11 cellular contexts compared by ENCODE assay signal in genomic region chr6:165556116-165556843, GRCh38.
DNase-seq lines count a peak whose midpoint lies in the region; ATAC-seq, FAIRE-seq and TF ChIP-seq lines count a peak whose summit lies in the region.
"Had no signal": no experiment of that assay in that cellular context is flagged by ENCODE, and none has a peak within 500 bp of the region (broad histone marks: within the 10 kb centered on the region; RNA-seq: fewer than 3 reads in every experiment).

No MANE protein-coding gene starts in this region.

- H3K36me3 ChIP-seq in Panc1 (ENCODE audit: control insufficient read depth, insufficient read depth, low read length) = no peaks in the 10 kb centered on the region

- ATAC-seq in HG02885 (IDR thresholded peaks at IDR 0.05; ENCODE audit: poor library complexity, unreplicated experiment) (peak; percentile 63), Panc1 (peak; percentile 81), HG03378 (IDR thresholded peaks at IDR 0.05; ENCODE audit: unreplicated experiment) (no peak)
- ATAC-seq: HCT116 had no signal

- H3K27me3 ChIP-seq in Panc1 (ENCODE audit: control insufficient read depth, insufficient read depth, low read length) = no peaks in the 10 kb centered on the region

- peak overlapping the region; percentile 68 for H3K27ac ChIP-seq in Panc1 (ENCODE audit: low read length)
- H3K27ac ChIP-seq: VCaP had no signal

- peak overlapping the region in 1 of 2 experiments; percentile 33; a peak in 2 of 4 replicates for H3K4me3 ChIP-seq in Panc1 (ENCODE audit: low read depth in 2 of 2, low read length in 2 of 2)

- FAIRE-seq in GM12892 (lab: Jason Lieb, UNC) = no peak

- POLR2A ChIA-PET in Panc1 (lab: Charles Lee) = no interaction called here

- in situ Hi-C loops in Panc1 (cut with HindIII; ENCODE audit: low pct_unique_long_range_greater_than_20kb, low sequenced_read_pairs) = no loop called here

- intact Hi-C loops in Panc1 (cut with micrococcal nuclease; ENCODE audit: unreplicated experiment) = no loop called here

- H3K9me3 ChIP-seq in Panc1 (ENCODE audit: control insufficient read depth, insufficient read depth, low read depth, low read length) = peaks cover 14% of the 10 kb centered on the region; the same call in 1 of the 2 replicates

- CTCF ChIA-PET in Panc1 (lab: Charles Lee) = interaction anchor here (0.6 kb wide), 1 partner anchor 91 kb away, joined by 8 read pairs; no protein-coding TSS in a partner anchor

- TF ChIP-seq POLR2A in GM12892 (IDR thresholded peaks at IDR 0.05; ENCODE audit: low read depth, low read length) = no peak

- DNase-seq in A172 (ENCODE audit: low spot score) = peak; percentile 26
- DNase-seq in Panc1 (ENCODE audit: low read depth, low spot score) = peak; percentile 35
- DNase-seq in glomerular visceral epithelial cell (ENCODE audit: extremely low spot score) = peak; percentile 67
- no peak for DNase-seq in inferior parietal cortex (ENCODE audit: extremely low spot score)
- no peak for DNase-seq in T-helper 9 cell
- DNase-seq in GM12892 (ENCODE audit: insufficient read length) = no peak
- DNase-seq: NCI-H1694 treated with DMSO at 0.1 percent for 48 hours had no signal

- H3K4me1 ChIP-seq in Panc1 (ENCODE audit: control insufficient read depth, insufficient read depth, low read length) = peaks cover 44% of the 10 kb centered on the region

- no TSS peak for BruUV-seq in Panc1 (replicated peaks; lab: Mats Ljungman, UMichigan)

- TF ChIP-seq CTCF in Panc1 (IDR thresholded peaks at IDR 0.05) = no peak

Comparison
In these comparisons a context has a peak if more than half of its experiments do, and no peak if none do; other contexts are left out.
1. DNase-seq: peak in A172 (single experiment), Panc1 (single experiment) and glomerular visceral epithelial cell (single experiment); none in inferior parietal cortex (single experiment), T-helper 9 cell (single experiment) and GM12892 (single experiment).